In the genomic region with DNA sequence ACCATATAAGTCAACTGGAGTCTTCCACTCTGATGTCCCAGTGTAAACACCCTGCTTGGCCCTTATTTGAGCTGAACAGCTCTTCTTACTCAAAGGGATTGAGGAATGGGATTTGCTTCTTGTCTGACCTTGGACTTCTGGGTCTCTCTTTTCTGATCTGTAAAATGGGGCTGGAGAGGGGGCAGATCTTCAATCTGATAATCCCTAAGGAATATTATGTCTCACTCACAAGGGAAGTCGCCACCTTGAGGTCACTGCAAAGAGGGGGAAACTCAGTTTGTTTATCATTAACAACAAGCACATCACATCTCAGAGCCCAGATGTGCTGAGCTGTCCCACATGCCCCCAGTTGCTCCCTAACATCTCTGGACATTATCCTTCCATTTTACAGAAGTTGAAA, we compare ENCODE assay signal across 27 cellular contexts. TPM values are rescaled to one million over a fixed set of nuclear protein-coding genes. Genes with fewer than 3 reads are reported as not detected.
DNase-seq lines count a peak whose midpoint lies in the region; ATAC-seq and TF ChIP-seq lines count a peak whose summit lies in the region.
"Had no signal": no experiment of that assay in that cellular context is flagged by ENCODE, and none has a peak within 500 bp of the region (broad histone marks: within the 10 kb centered on the region; RNA-seq: fewer than 3 reads in every experiment).

No MANE protein-coding gene starts in this region.

- CTCF ChIA-PET in IMR-90 (lab: Yijun Ruan, JAX) = no interaction called here

- ATAC-seq in IMR-90 (ENCODE audit: low read depth) = no peak
- ATAC-seq in activated naive CD8-positive, alpha-beta T cell treated with anti-CD3 and anti-CD28 coated beads, Interleukin-2, amount 10 ng/mL, durations not matched to agents 7 days and 5 days (ENCODE audit: low read depth) = no peak
- no peak for ATAC-seq in stimulated activated effector memory CD8-positive, alpha-beta T cell treated with anti-CD3 and anti-CD28 coated beads, Interleukin-12 subunit alpha, Interleukin-12 subunit beta, amount 100 ng/mL, for 72 hours
- no peak for ATAC-seq in GM21737 (IDR thresholded peaks at IDR 0.05; ENCODE audit: unreplicated experiment)
- ATAC-seq: A549, PC-3 had no signal

- H2BK15ac ChIP-seq in IMR-90 (ENCODE audit: low read depth, low read length) = peak overlapping the region; percentile 31; the same call in 1 of the 3 replicates

- no peaks in the 10 kb centered on the region for H3K27me3 Mint-ChIP-seq in activated T-cell treated with anti-CD3 and anti-CD28 coated beads, Interleukin-2, amount 50 U/mL, for 24 hours
- H3K27me3 Mint-ChIP-seq in activated naive CD8-positive, alpha-beta T cell treated with anti-CD3 and anti-CD28 coated beads, Interleukin-2, amount 10 ng/mL, durations not matched to agents 7 days and 5 days = no peaks in the 10 kb centered on the region
- H3K27me3 Mint-ChIP-seq: type B pancreatic cell had no signal

- no peak overlapping the region for H3K4me3 Mint-ChIP-seq in activated T-cell treated with anti-CD3 and anti-CD28 coated beads, Interleukin-2, amount 50 U/mL, for 24 hours
- no peak overlapping the region for H3K4me3 Mint-ChIP-seq in activated naive CD8-positive, alpha-beta T cell treated with anti-CD3 and anti-CD28 coated beads, Interleukin-2, amount 10 ng/mL, durations not matched to agents 7 days and 5 days
- H3K4me3 Mint-ChIP-seq in stimulated activated effector memory CD8-positive, alpha-beta T cell treated with anti-CD3 and anti-CD28 coated beads, Interleukin-12 subunit alpha, Interleukin-12 subunit beta, amount 100 ng/mL, for 72 hours = no peak overlapping the region

- no peak overlapping the region for H2AK9ac ChIP-seq in IMR-90 (replicated peaks; ENCODE audit: low read depth, low read length, poor library complexity)

- 0 out of 2 replicates have a peak, but pooled peaks cover 1% of the 10 kb centered on the region for H3K36me3 ChIP-seq in IMR-90 (ENCODE audit: control insufficient read depth, insufficient read depth, low read length)

- no peaks in the 10 kb centered on the region for H4K20me1 ChIP-seq in IMR-90 (ENCODE audit: insufficient read depth, low read length)

- TF ChIP-seq POLR2A in IMR-90 (IDR thresholded peaks at IDR 0.05; ENCODE audit: low read depth, low read length) = no peak

- no CpG with 5 or more reads among the region's 1 CpG for WGBS in IMR-90 (ENCODE audit: extremely low coverage in 2 of 2, insufficient read length in 1 of 2), 2 experiments

- dilution Hi-C loops in IMR-90 (cut with HindIII; ENCODE audit: low sequenced_read_pairs, unreplicated experiment) = no loop called here

- H3K4ac ChIP-seq in IMR-90 (ENCODE audit: low read depth, low read length) = no peak overlapping the region

- in situ Hi-C loops in IMR-90 (cut with MboI; ENCODE audit: low sequenced_read_pairs) = loop anchor here (5.0 kb wide), 1 partner anchor 39 kb away; no protein-coding TSS in a partner anchor

- H2BK20ac ChIP-seq in IMR-90 (ENCODE audit: low read depth, low read length) = no peak overlapping the region

- no peaks in the 10 kb centered on the region for H3K9me3 ChIP-seq in IMR-90 (ENCODE audit: control insufficient read depth, insufficient read depth, low read length)
- H3K9me3 ChIP-seq: HAP-1, right atrium auricular region had no signal

- no peak overlapping the region for H3K9ac ChIP-seq in IMR-90 (ENCODE audit: low read depth, low read length)

- POLR2A ChIA-PET in IMR-90 (lab: Charles Lee; ENCODE audit: unreplicated experiment) = no interaction called here
- POLR2A ChIA-PET in activated naive CD8-positive, alpha-beta T cell treated with anti-CD3 and anti-CD28 coated beads, Interleukin-2, amount 10 ng/mL, durations not matched to agents 7 days and 5 days (lab: Charles Lee) = interaction anchor here (1.3 kb wide), 1 partner anchor 10 kb away, joined by 3 read pairs; no protein-coding TSS in a partner anchor

- intact Hi-C loops in IMR-90 (cut with micrococcal nuclease) = loop anchor here (5.0 kb wide), 1 partner anchor 34 kb away; no protein-coding TSS in a partner anchor

- peaks cover 16% of the 10 kb centered on the region for H3K4me1 ChIP-seq in IMR-90 (ENCODE audit: control insufficient read depth, insufficient read depth, low read length)
- H3K4me1 ChIP-seq: A549, HAP-1, right atrium auricular region had no signal

- H3K4me3 ChIP-seq in IMR-90 (ENCODE audit: insufficient read depth, low read depth, low read length) = no peak overlapping the region
- H3K4me3 ChIP-seq: A549, HAP-1, right atrium auricular region had no signal

- H2BK5ac ChIP-seq in IMR-90 (ENCODE audit: low read depth, low read length, poor library complexity, severe bottlenecking) = peak overlapping the region; percentile 10

- no peak overlapping the region for H3K4me2 ChIP-seq in IMR-90 (ENCODE audit: low read depth, low read length)
- H3K4me2 ChIP-seq: A549 had no signal

- no peak overlapping the region for H3K56ac ChIP-seq in IMR-90 (ENCODE audit: extremely low read depth, insufficient read depth, low read length)

- peaks cover 4% of the 10 kb centered on the region for H3K9me3 Mint-ChIP-seq in activated T-cell treated with anti-CD3 and anti-CD28 coated beads, Interleukin-2, amount 50 U/mL, for 24 hours
- H3K9me3 Mint-ChIP-seq in activated naive CD8-positive, alpha-beta T cell treated with anti-CD3 and anti-CD28 coated beads, Interleukin-2, amount 10 ng/mL, durations not matched to agents 7 days and 5 days = peaks cover 2% of the 10 kb centered on the region
- H3K9me3 Mint-ChIP-seq in stimulated activated effector memory CD8-positive, alpha-beta T cell treated with anti-CD3 and anti-CD28 coated beads, Interleukin-12 subunit alpha, Interleukin-12 subunit beta, amount 100 ng/mL, for 72 hours = peaks cover 4% of the 10 kb centered on the region

- no peaks in the 10 kb centered on the region; a peak in 1 of 4 replicates for H3K79me1 ChIP-seq in IMR-90 (ENCODE audit: low read depth in 1 of 2, low read length in 2 of 2)

- H3K18ac ChIP-seq in IMR-90 (ENCODE audit: low read depth, low read length) = peak overlapping the region; percentile 24; the same call in 1 of the 2 replicates

- no peak for TF ChIP-seq CTCF in IMR-90 (conservative IDR thresholded peaks at IDR 0.05; ENCODE audit: low read depth, low read length)

- no TSS peak for BruUV-seq in IMR-90 (replicated peaks; lab: Mats Ljungman, UMichigan)

- no peak overlapping the region; the same call in 1 of the 2 replicates for H4K91ac ChIP-seq in IMR-90 (ENCODE audit: insufficient read depth, low read depth, low read length)

- no peaks in the 10 kb centered on the region for H3K27me3 ChIP-seq in IMR-90 (ENCODE audit: control insufficient read depth, insufficient read depth, low read length)
- H3K27me3 ChIP-seq: right atrium auricular region had no signal

- no peak overlapping the region for H2BK120ac ChIP-seq in IMR-90 (ENCODE audit: low read depth, low read length)

- H3K36me3 Mint-ChIP-seq in activated T-cell treated with anti-CD3 and anti-CD28 coated beads, Interleukin-2, amount 50 U/mL, for 24 hours (ENCODE audit: low read depth) = peaks cover 97% of the 10 kb centered on the region
- peaks cover 46% of the 10 kb centered on the region for H3K36me3 Mint-ChIP-seq in activated naive CD8-positive, alpha-beta T cell treated with anti-CD3 and anti-CD28 coated beads, Interleukin-2, amount 10 ng/mL, durations not matched to agents 7 days and 5 days
- peaks cover 86% of the 10 kb centered on the region for H3K36me3 Mint-ChIP-seq in stimulated activated effector memory CD8-positive, alpha-beta T cell treated with anti-CD3 and anti-CD28 coated beads, Interleukin-12 subunit alpha, Interleukin-12 subunit beta, amount 100 ng/mL, for 72 hours

- H3K27ac ChIP-seq in IMR-90 (ENCODE audit: insufficient read depth, low read length) = no peak overlapping the region
- H3K27ac ChIP-seq: A549, right atrium auricular region had no signal

- peak overlapping the region; percentile 63 for H4K5ac ChIP-seq in IMR-90 (ENCODE audit: low read depth, low read length)

- no peak overlapping the region for H4K8ac ChIP-seq in IMR-90 (ENCODE audit: low read depth in 2 of 2, low read length in 2 of 2)

- H3K9me1 ChIP-seq in IMR-90 (ENCODE audit: insufficient read depth, low read length) = no peaks in the 10 kb centered on the region; the same call in 1 of the 2 replicates

- peaks cover 3% of the 10 kb centered on the region for H3K4me1 Mint-ChIP-seq in activated T-cell treated with anti-CD3 and anti-CD28 coated beads, Interleukin-2, amount 50 U/mL, for 24 hours (ENCODE audit: low read depth)
- H3K4me1 Mint-ChIP-seq in activated naive CD8-positive, alpha-beta T cell treated with anti-CD3 and anti-CD28 coated beads, Interleukin-2, amount 10 ng/mL, durations not matched to agents 7 days and 5 days = peaks cover 9% of the 10 kb centered on the region
- H3K4me1 Mint-ChIP-seq in stimulated activated effector memory CD8-positive, alpha-beta T cell treated with anti-CD3 and anti-CD28 coated beads, Interleukin-12 subunit alpha, Interleukin-12 subunit beta, amount 100 ng/mL, for 72 hours = peaks cover 6% of the 10 kb centered on the region

- H3K23ac ChIP-seq in IMR-90 (ENCODE audit: low read depth, low read length) = no peak overlapping the region

- no peak overlapping the region for H3K14ac ChIP-seq in IMR-90 (replicated peaks; ENCODE audit: low read depth, low read length)

- H2AFZ ChIP-seq in IMR-90 (replicated peaks; ENCODE audit: low read length, poor library complexity) = no peak overlapping the region

- TF ChIP-seq RAD21 in IMR-90 (IDR thresholded peaks at IDR 0.05; ENCODE audit: low read length) = no peak

- H2AK5ac ChIP-seq in IMR-90 (ENCODE audit: low read depth, low read length) = 0 out of 2 replicates have a peak overlapping the region, but pooled peaks have one; percentile 17

- peak overlapping the region; percentile 50 for H3K27ac Mint-ChIP-seq in activated T-cell treated with anti-CD3 and anti-CD28 coated beads, Interleukin-2, amount 50 U/mL, for 24 hours
- H3K27ac Mint-ChIP-seq in activated naive CD8-positive, alpha-beta T cell treated with anti-CD3 and anti-CD28 coated beads, Interleukin-2, amount 10 ng/mL, durations not matched to agents 7 days and 5 days = peak overlapping the region; percentile 39
- peak overlapping the region; percentile 78 for H3K27ac Mint-ChIP-seq in stimulated activated effector memory CD8-positive, alpha-beta T cell treated with anti-CD3 and anti-CD28 coated beads, Interleukin-12 subunit alpha, Interleukin-12 subunit beta, amount 100 ng/mL, for 72 hours

- no peak for DNase-seq in activated T-cell treated with anti-CD3 and anti-CD28 coated beads, Interleukin-2, amount 50 U/mL, for 24 hours
- DNase-seq in activated T-cell treated with anti-CD3 and anti-CD28 coated beads for 4 hours = no peak
- no peak for DNase-seq in IMR-90
- DNase-seq in activated naive CD8-positive, alpha-beta T cell treated with anti-CD3 and anti-CD28 coated beads, Interleukin-2, amount 10 ng/mL, durations not matched to agents 7 days and 5 days = no peak
- DNase-seq in stimulated activated effector memory CD8-positive, alpha-beta T cell treated with anti-CD3 and anti-CD28 coated beads, Interleukin-12 subunit alpha, Interleukin-12 subunit beta, amount 100 ng/mL, for 72 hours (ENCODE audit: low spot score in 2 of 2) = no peak
- no peak for DNase-seq in AG20443 (ENCODE audit: low spot score)
- DNase-seq in effector CD8-positive, alpha-beta T cell (lab: John Stamatoyannopoulos, UW) = no peak
- DNase-seq: activated CD4-positive, alpha-beta T cell treated with anti-CD3 and anti-CD28 coated beads for 1 hour; activated gamma-delta T cell; amygdala; glutamatergic neuron; mesenchymal stem cell; NCI-H1092 treated with DMSO at 0.1 percent for 48 hours; NCI-H2029; NCI-H2227 treated with DMSO at 0.1 percent for 48 hours; PC-3; Right ventricle myocardium superior; stimulated activated CD4-positive, alpha-beta T cell treated with anti-CD3 and anti-CD28 coated beads, Interleukin-12 subunit alpha, Interleukin-12 subunit beta, amount 100 ng/mL, for 4 hours; stimulated activated CD4-positive, alpha-beta T cell treated with anti-CD3 and anti-CD28 coated beads, Interleukin-4, amount 100 ng/mL, for 4 hours had no signal

RNA-seq across cellular contexts. Expression of a gene that starts 15.1 kb away (rescaled TPM):
- total RNA-seq in IMR-90 (2012; rRNA removed) = 0.54 and 0.56 TPM in 2 replicates
- 0.46 and 0.62 TPM in 2 replicates for polyA plus RNA-seq in IMR-90 (2012; rRNA removed)
- 0.48 and 0.85 TPM in 2 replicates for polyA plus RNA-seq in IMR-90 (2012; cell fraction: cytosol; rRNA removed)
- 0.33 and 0.55 TPM in 2 replicates for polyA plus RNA-seq in IMR-90 (2012; cell fraction: nucleus; rRNA removed; ENCODE audit: low replicate concordance)
- under 1 TPM; 0.08 to 0.11 TPM for total RNA-seq in activated naive CD8-positive, alpha-beta T cell treated with anti-CD3 and anti-CD28 coated beads, Interleukin-2, amount 10 ng/mL, durations not matched to agents 7 days and 5 days
- total RNA-seq: LHCN-M2, PC-3, Right ventricle myocardium superior had no signal
- polyA plus RNA-seq: A549 had no signal

RNA-seq across cellular contexts. Expression of a gene that starts 29.1 kb away (rescaled TPM):
- not detected in 2 replicates for total RNA-seq in IMR-90 (2012; rRNA removed)
- polyA plus RNA-seq in IMR-90 (2012; rRNA removed) = not detected in 2 replicates
- polyA plus RNA-seq in IMR-90 (2012; cell fraction: cytosol; rRNA removed) = not detected in 2 replicates
- polyA plus RNA-seq in IMR-90 (2012; cell fraction: nucleus; rRNA removed; ENCODE audit: low replicate concordance) = not detected in 2 replicates
- not detected for total RNA-seq in activated naive CD8-positive, alpha-beta T cell treated with anti-CD3 and anti-CD28 coated beads, Interleukin-2, amount 10 ng/mL, durations not matched to agents 7 days and 5 days
- total RNA-seq: LHCN-M2, osteocyte, PC-3, right atrium auricular region, Right ventricle myocardium superior had no signal
- polyA plus RNA-seq: A549, BJ had no signal

RNA-seq across cellular contexts. Expression of a gene that starts 38.4 kb away (rescaled TPM):
- not detected in 2 replicates for total RNA-seq in IMR-90 (2012; rRNA removed)
- polyA plus RNA-seq in IMR-90 (2012; rRNA removed) = not detected in 2 replicates
- polyA plus RNA-seq in IMR-90 (2012; cell fraction: cytosol; rRNA removed) = not detected in 2 replicates
- not detected in 2 replicates for polyA plus RNA-seq in IMR-90 (2012; cell fraction: nucleus; rRNA removed; ENCODE audit: low replicate concordance)
- not detected for total RNA-seq in activated naive CD8-positive, alpha-beta T cell treated with anti-CD3 and anti-CD28 coated beads, Interleukin-2, amount 10 ng/mL, durations not matched to agents 7 days and 5 days
- total RNA-seq: LHCN-M2, osteocyte, PC-3, right atrium auricular region, Right ventricle myocardium superior had no signal
- polyA plus RNA-seq: A549, BJ had no signal
